Comparison of ENCODE assay signal across 8 cellular contexts in genomic region chrX:2710041-2710471, GRCh38. TPM values are rescaled to one million over a fixed set of nuclear protein-coding genes. Genes with fewer than 3 reads are reported as not detected.
DNase-seq lines count a peak whose midpoint lies in the region; ATAC-seq and TF ChIP-seq lines count a peak whose summit lies in the region.

No MANE protein-coding gene starts in this region.

- H3K4me1 Mint-ChIP-seq in activated CD4-positive, alpha-beta T cell treated with anti-CD3 and anti-CD28 coated beads, Interleukin-2, amount 10 ng/mL, durations not matched to agents 7 days and 5 days = peaks cover 65% of the 10 kb centered on the region

- H3K4me3 Mint-ChIP-seq in activated CD4-positive, alpha-beta T cell treated with anti-CD3 and anti-CD28 coated beads, Interleukin-2, amount 10 ng/mL, durations not matched to agents 7 days and 5 days = peak overlapping the region; percentile 68

- no peaks in the 10 kb centered on the region for H3K9me3 Mint-ChIP-seq in activated CD4-positive, alpha-beta T cell treated with anti-CD3 and anti-CD28 coated beads, Interleukin-2, amount 10 ng/mL, durations not matched to agents 7 days and 5 days

- intact Hi-C loops in thyroid gland (cut with DNase I) = no loop called here

- peaks cover 39% of the 10 kb centered on the region for H3K36me3 Mint-ChIP-seq in activated CD4-positive, alpha-beta T cell treated with anti-CD3 and anti-CD28 coated beads, Interleukin-2, amount 10 ng/mL, durations not matched to agents 7 days and 5 days (ENCODE audit: low read depth)

- POLR2A ChIA-PET in activated CD4-positive, alpha-beta T cell treated with anti-CD3 and anti-CD28 coated beads, Interleukin-2, amount 10 ng/mL, durations not matched to agents 7 days and 5 days (lab: Charles Lee) = no interaction called here

- peaks cover 33% of the 10 kb centered on the region for H3K4me1 ChIP-seq in rectal smooth muscle tissue (ENCODE audit: control insufficient read depth, insufficient read depth, low read length)
- peaks cover 16 to 21% of the 10 kb centered on the region in 2 donors for H3K4me1 ChIP-seq in thyroid gland

- H3K4me3 ChIP-seq in HFF-Myc (replicated peaks; ENCODE audit: low read depth, low read length) (peak overlapping the region; percentile 33), rectal smooth muscle tissue (ENCODE audit: low read length) (peak overlapping the region; percentile 41), thyroid gland (replicated peaks in 1 of 3) (no peak overlapping the region)

- H3K36me3 ChIP-seq in rectal smooth muscle tissue (ENCODE audit: control insufficient read depth, insufficient read depth, low read length) (no peaks in the 10 kb centered on the region), thyroid gland (peaks cover 0 to 2% of the 10 kb centered on the region in 2 donors)

- no peaks in the 10 kb centered on the region for H3K27me3 Mint-ChIP-seq in activated CD4-positive, alpha-beta T cell treated with anti-CD3 and anti-CD28 coated beads, Interleukin-2, amount 10 ng/mL, durations not matched to agents 7 days and 5 days

- H3K9me3 ChIP-seq in thyroid gland = no peaks in the 10 kb centered on the region

- H3K27me3 ChIP-seq in rectal smooth muscle tissue (ENCODE audit: control insufficient read depth, insufficient read depth, low read length) (no peaks in the 10 kb centered on the region), thyroid gland (no peaks in the 10 kb centered on the region)

- ATAC-seq in GM18519 (IDR thresholded peaks at IDR 0.05; ENCODE audit: low FRiP score, unreplicated experiment) = no peak
- no peak for ATAC-seq in GM21526 (IDR thresholded peaks at IDR 0.05; ENCODE audit: low FRiP score, unreplicated experiment)

- 66 to 67% methylated on average over 10 of the region's 10 CpGs for WGBS in thyroid gland, 2 donors

- no peak overlapping the region for H3K9ac ChIP-seq in rectal smooth muscle tissue (ENCODE audit: low read length)

- DNase-seq in HFF-Myc (ENCODE audit: extremely low read depth, low read depth) (peak; percentile 81), fibroblast of the conjunctiva (ENCODE audit: low read depth) (peak; percentile 77), thyroid gland (no peak), mesenteric fat pad (ENCODE audit: low spot score) (no peak)
- DNase-seq in activated CD4-positive, alpha-beta T cell treated with anti-CD3 and anti-CD28 coated beads, Interleukin-2, amount 10 ng/mL, durations not matched to agents 7 days and 5 days = peak; percentile 38

- peak overlapping the region; percentile 87 for H3K27ac Mint-ChIP-seq in activated CD4-positive, alpha-beta T cell treated with anti-CD3 and anti-CD28 coated beads, Interleukin-2, amount 10 ng/mL, durations not matched to agents 7 days and 5 days

- TF ChIP-seq CTCF in HFF-Myc (IDR thresholded peaks at IDR 0.05; ENCODE audit: low read depth, low read length, missing control alignments) (no peak), thyroid gland (IDR thresholded peaks at IDR 0.05) (no peak)

- TF ChIP-seq POLR2A in thyroid gland (IDR thresholded peaks at IDR 0.05) = no peak

- H3K27ac ChIP-seq in rectal smooth muscle tissue (ENCODE audit: low read depth, low read length) = peak overlapping the region; percentile 76
- H3K27ac ChIP-seq in thyroid gland = peak overlapping the region in 1 of 3 donors; percentile 5

- CTCF ChIA-PET in activated CD4-positive, alpha-beta T cell treated with anti-CD3 and anti-CD28 coated beads, Interleukin-2, amount 10 ng/mL, durations not matched to agents 7 days and 5 days (lab: Charles Lee) = no interaction called here

RNA-seq across cellular contexts. Expression of gene CD99, which starts 19.0 kb away (rescaled TPM):
- total RNA-seq in activated CD4-positive, alpha-beta T cell treated with anti-CD3 and anti-CD28 coated beads, Interleukin-2, amount 10 ng/mL, durations not matched to agents 7 days and 5 days = 100 to 1,000 TPM; 261 to 314 TPM
- total RNA-seq in thyroid gland (100 to 1,000 TPM; 167 to 213 (median 179) TPM), mesenteric fat pad (398 TPM)

RNA-seq across cellular contexts. Expression of gene XG, which starts 41.8 kb away (rescaled TPM):
- total RNA-seq in activated CD4-positive, alpha-beta T cell treated with anti-CD3 and anti-CD28 coated beads, Interleukin-2, amount 10 ng/mL, durations not matched to agents 7 days and 5 days = not detected
- total RNA-seq in thyroid gland = 1 to 10 TPM in 2 of 4 donors, under 1 TPM in 2; 0.68 to 4.7 (median 2.4) TPM
- total RNA-seq in mesenteric fat pad = 3.4 TPM

Comparison
In these comparisons a context has a peak if more than half of its experiments do, and no peak if none do; other contexts are left out.
1. DNase-seq: peak in HFF-Myc (single experiment), activated CD4-positive, alpha-beta T cell treated with anti-CD3 and anti-CD28 coated beads, Interleukin-2, amount 10 ng/mL, durations not matched to agents 7 days and 5 days (single experiment) and fibroblast of the conjunctiva (single experiment); none in thyroid gland (0 of 2) and mesenteric fat pad (single experiment).
2. H3K4me3 ChIP-seq: peak in HFF-Myc (single experiment) and rectal smooth muscle tissue (single experiment); none in thyroid gland (0 of 3).